Comparison of ENCODE assay signal across 24 cellular contexts in the genomic region with DNA sequence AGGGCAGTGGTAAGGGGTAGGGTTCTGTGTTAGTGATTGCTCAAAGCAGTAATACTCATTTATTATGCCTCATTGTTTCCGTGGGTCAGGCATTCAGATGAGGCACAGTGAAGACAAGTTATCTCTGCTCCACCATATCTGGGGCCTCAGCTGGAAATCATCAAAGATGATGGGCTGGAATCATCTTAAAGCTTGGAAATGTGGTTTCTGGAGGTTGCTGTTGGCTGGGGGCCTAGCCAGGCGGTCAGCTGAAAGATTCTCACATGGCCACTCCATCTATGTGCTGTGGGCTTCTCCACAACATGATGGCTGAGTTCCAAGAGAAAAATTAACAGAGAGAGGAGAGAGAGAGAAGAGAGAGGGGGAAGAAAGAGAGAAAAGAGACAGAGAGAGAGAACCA.
"Had no signal": no experiment of that assay in that cellular context is flagged by ENCODE, and none has a peak within 500 bp of the region (broad histone marks: within the 10 kb centered on the region; RNA-seq: fewer than 3 reads in every experiment).

No MANE protein-coding gene starts in this region.

- ATAC-seq: activated CD8-positive, alpha-beta memory T cell treated with anti-CD3 and anti-CD28 coated beads, Interleukin-2, amount 10 ng/mL, durations not matched to agents 7 days and 5 days; body of pancreas; Panc1; Right ventricle myocardium inferior; WTC11 had no signal

- H3K36me3 ChIP-seq: ascending aorta had no signal

- H3K4me1 ChIP-seq: ascending aorta had no signal

- H3K4me2 ChIP-seq: KMS-11 had no signal

- H3K27ac ChIP-seq: ascending aorta, body of pancreas, KMS-11, SK-N-MC had no signal

- H3K4me3 ChIP-seq: ascending aorta, body of pancreas, SK-N-MC had no signal

- H3K9me3 ChIP-seq: ascending aorta, body of pancreas had no signal

- H3K27me3 ChIP-seq: ascending aorta, body of pancreas had no signal

- H3K9ac ChIP-seq: KMS-11 had no signal

- DNase-seq: activated CD4-positive, alpha-beta T cell treated with anti-CD3 and anti-CD28 coated beads, Interleukin-2, amount 10 ng/mL, durations not matched to agents 24 days and 14 days; activated CD4-positive, alpha-beta T cell treated with anti-CD3 and anti-CD28 coated beads, Interleukin-2, amount 50 U/mL, for 48 hours; activated CD4-positive, CD25-positive, alpha-beta regulatory T cell treated with anti-CD3 and anti-CD28 coated beads, Interleukin-2, amount 50 U/mL, for 72 hours; activated CD8-positive, alpha-beta memory T cell treated with anti-CD3 and anti-CD28 coated beads, Interleukin-2, amount 10 ng/mL, durations not matched to agents 7 days and 5 days; activated effector memory CD4-positive, alpha-beta T cell treated with Interleukin-2 at 50 U/mL for 16 hours; activated naive CD4-positive, alpha-beta T cell; activated T-cell treated with anti-CD3 and anti-CD28 coated beads, Interleukin-2, amount 50 U/mL, for 24 hours; body of pancreas; central memory CD4-positive, alpha-beta T cell; NCI-H1092; NCI-H1417; NCI-H1930; NCI-H2171; NCI-H345; NCI-H510A; NCI-H526 treated with DMSO at 0.1 percent for 48 hours; NCI-H82; RPMI8226 had no signal
